Comparison of ENCODE assay signal across 23 cellular contexts in genomic region chr16:65388592-65388991, GRCh38.
DNase-seq lines count a peak whose midpoint lies in the region; ATAC-seq and TF ChIP-seq lines count a peak whose summit lies in the region.
"Had no signal": no experiment of that assay in that cellular context is flagged by ENCODE, and none has a peak within 500 bp of the region (broad histone marks: within the 10 kb centered on the region; RNA-seq: fewer than 3 reads in every experiment).

No MANE protein-coding gene starts in this region.

- no peaks in the 10 kb centered on the region for H3K36me3 Mint-ChIP-seq in MCF 10A (ENCODE audit: insufficient read depth, unreplicated experiment)
- H3K36me3 Mint-ChIP-seq: activated naive CD4-positive, alpha-beta T cell treated with anti-CD3 and anti-CD28 coated beads, Interleukin-2, amount 10 ng/mL, durations not matched to agents 7 days and 5 days; neural progenitor cell had no signal

- H3K27ac Mint-ChIP-seq in MCF 10A (ENCODE audit: low read depth, unreplicated experiment) = no peak overlapping the region
- H3K27ac Mint-ChIP-seq: activated naive CD4-positive, alpha-beta T cell treated with anti-CD3 and anti-CD28 coated beads, Interleukin-2, amount 10 ng/mL, durations not matched to agents 7 days and 5 days; neural progenitor cell had no signal

- H3K27me3 ChIP-seq in breast epithelium = no peaks in the 10 kb centered on the region
- H3K27me3 ChIP-seq: BE2C, neural progenitor cell, SJCRH30, thyroid gland had no signal

- ATAC-seq in HG03565 (IDR thresholded peaks at IDR 0.05; ENCODE audit: unreplicated experiment) (no peak), GM19452 (IDR thresholded peaks at IDR 0.05; ENCODE audit: unreplicated experiment) (no peak), HG02571 (IDR thresholded peaks at IDR 0.05; ENCODE audit: unreplicated experiment) (no peak)
- ATAC-seq: esophagus mucosa had no signal

- H3K9me3 Mint-ChIP-seq in MCF 10A (ENCODE audit: unreplicated experiment) = peaks cover 54% of the 10 kb centered on the region

- H3K27ac ChIP-seq in breast epithelium = no peak overlapping the region
- H3K27ac ChIP-seq: 22Rv1, neural progenitor cell, SJCRH30, thyroid gland had no signal

- TF ChIP-seq POLR2A in breast epithelium (IDR thresholded peaks at IDR 0.05) = no peak

- peaks cover 0 to 4% of the 10 kb centered on the region in 2 donors for H3K9me3 ChIP-seq in breast epithelium
- H3K9me3 ChIP-seq: BE2C, thyroid gland had no signal

- H3K4me3 ChIP-seq in breast epithelium (no peak overlapping the region), foreskin fibroblast (ENCODE audit: low read depth in 1 of 2, low read length in 2 of 2) (no peak overlapping the region)
- H3K4me3 ChIP-seq: neural progenitor cell, SJCRH30, smooth muscle cell, thyroid gland had no signal

- POLR2A ChIA-PET in MCF 10A (lab: Yijun Ruan, JAX) = no interaction called here

- BruUV-seq in MCF 10A (replicated peaks; lab: Mats Ljungman, UMichigan) = no TSS peak

- TF ChIP-seq CTCF in MCF 10A (IDR thresholded peaks at IDR 0.05; ENCODE audit: unreplicated experiment) (no peak), breast epithelium (IDR thresholded peaks at IDR 0.05) (no peak), foreskin fibroblast (IDR thresholded peaks at IDR 0.05; ENCODE audit: low read depth, low read length) (no peak)

- H3K4me1 ChIP-seq in breast epithelium = no peaks in the 10 kb centered on the region
- H3K4me1 ChIP-seq: BE2C, neural progenitor cell, thyroid gland had no signal

- H3K4me3 Mint-ChIP-seq in MCF 10A (ENCODE audit: unreplicated experiment) = no peak overlapping the region
- H3K4me3 Mint-ChIP-seq: activated naive CD4-positive, alpha-beta T cell treated with anti-CD3 and anti-CD28 coated beads, Interleukin-2, amount 10 ng/mL, durations not matched to agents 7 days and 5 days; neural progenitor cell had no signal

- no peaks in the 10 kb centered on the region for H3K4me1 Mint-ChIP-seq in MCF 10A (ENCODE audit: insufficient read depth, unreplicated experiment)
- H3K4me1 Mint-ChIP-seq: activated naive CD4-positive, alpha-beta T cell treated with anti-CD3 and anti-CD28 coated beads, Interleukin-2, amount 10 ng/mL, durations not matched to agents 7 days and 5 days had no signal

- intact Hi-C loops in MCF 10A (cut with micrococcal nuclease) = no loop called here
- intact Hi-C loops in breast epithelium (cut with DNase I; ENCODE audit: low total_unique reads) = no loop called here

- H3K27me3 Mint-ChIP-seq in MCF 10A (ENCODE audit: insufficient read depth, unreplicated experiment) = no peaks in the 10 kb centered on the region
- H3K27me3 Mint-ChIP-seq: activated naive CD4-positive, alpha-beta T cell treated with anti-CD3 and anti-CD28 coated beads, Interleukin-2, amount 10 ng/mL, durations not matched to agents 7 days and 5 days had no signal

- H3K36me3 ChIP-seq in breast epithelium = no peaks in the 10 kb centered on the region
- H3K36me3 ChIP-seq: BE2C, neural progenitor cell, SJCRH30, thyroid gland had no signal

- CTCF ChIA-PET in MCF 10A (lab: Yijun Ruan, JAX) = no interaction called here

- DNase-seq in MCF 10A (ENCODE audit: unreplicated experiment) (peak; percentile 54), breast epithelium (ENCODE audit: low spot score in 2 of 2) (no peak), brain pericyte (ENCODE audit: low read depth, low spot score) (peak; percentile 64), foreskin fibroblast (peak; percentile 30 to 54), NCI-H2081 (lab: John Stamatoyannopoulos, UW) (no peak)
- DNase-seq: activated CD8-positive, alpha-beta memory T cell treated with anti-CD3 and anti-CD28 coated beads for 24 hours; activated naive CD4-positive, alpha-beta T cell treated with anti-CD3 and anti-CD28 coated beads, Interleukin-2, amount 10 ng/mL, durations not matched to agents 7 days and 5 days; activated T-cell treated with anti-CD3 and anti-CD28 coated beads, Interleukin-2, amount 50 U/mL, for 48 hours; BE2C; DMS79 treated with DMSO at 0.1 percent for 48 hours; effector memory CD4-positive, alpha-beta T cell; SJCRH30; stimulated activated CD4-positive, alpha-beta T cell treated with anti-CD3 and anti-CD28 coated beads, Interleukin-4, amount 100 ng/mL, for 1 hour; stimulated activated naive CD4-positive, alpha-beta T cell; T-helper 1 cell; thyroid gland had no signal

Comparison
In these comparisons a context has a peak if more than half of its experiments do, and no peak if none do; other contexts are left out.
1. DNase-seq: peak in MCF 10A (single experiment), brain pericyte (single experiment) and foreskin fibroblast (2 of 2); none in breast epithelium (0 of 2) and NCI-H2081 (0 of 2).